Comparison of ENCODE assay signal across 16 cellular contexts in the genomic region with DNA sequence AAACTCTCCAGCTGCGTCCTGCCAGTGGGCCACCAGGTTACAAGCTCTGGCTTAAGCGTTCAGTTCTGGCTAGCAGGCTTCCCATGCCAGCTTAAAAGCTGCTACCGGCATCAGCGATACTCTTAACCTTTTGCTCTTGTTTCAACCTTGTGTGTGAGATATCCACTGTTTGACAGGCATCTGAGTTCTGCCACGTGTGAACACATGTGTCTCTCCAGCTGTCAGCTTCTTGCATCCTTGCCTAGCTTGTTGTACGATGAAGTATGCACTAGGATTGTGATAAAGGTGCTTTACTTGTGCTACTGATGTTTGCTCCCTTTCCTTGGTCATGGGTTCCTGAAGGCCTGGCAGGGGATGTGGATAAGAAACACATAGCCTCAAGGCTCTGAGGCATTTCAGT.
DNase-seq lines count a peak whose midpoint lies in the region; ATAC-seq, FAIRE-seq and TF ChIP-seq lines count a peak whose summit lies in the region.
"Had no signal": no experiment of that assay in that cellular context is flagged by ENCODE, and none has a peak within 500 bp of the region (broad histone marks: within the 10 kb centered on the region; RNA-seq: fewer than 3 reads in every experiment).

No MANE protein-coding gene starts in this region.

- H3K27ac ChIP-seq in HepG2 (ENCODE audit: extremely low read length, insufficient read depth, low read length), result no peak overlapping the region
- H3K27ac ChIP-seq in right lobe of liver, result no peak overlapping the region
- H3K27ac ChIP-seq in PC-3 (ENCODE audit: low read length), result no peak overlapping the region
- H3K27ac ChIP-seq in neural cell (ENCODE audit: low read length), result no peak overlapping the region
- peak overlapping the region in 2 of 5 donors; percentile 13 to 47 for H3K27ac ChIP-seq in adrenal gland

- H3K9me3 ChIP-seq in HepG2 (ENCODE audit: low read length) (no peaks in the 10 kb centered on the region), right lobe of liver (no peaks in the 10 kb centered on the region), PC-3 (ENCODE audit: low read length) (no peaks in the 10 kb centered on the region), neural cell (ENCODE audit: low read length) (no peaks in the 10 kb centered on the region), adrenal gland (replicated peaks in 1 of 3) (no peaks in the 10 kb centered on the region)

- FAIRE-seq in HepG2 (lab: Jason Lieb, UNC), result no peak
- FAIRE-seq: D721Med, GM19239 had no signal

- WGBS in HepG2 (ENCODE audit: low lambda C conversion rate), result 36% methylated on average over 4 of the region's 6 CpGs
- 63% methylated on average over 6 of the region's 6 CpGs for WGBS in right lobe of liver (ENCODE audit: insufficient coverage, low coverage, low lambda C conversion rate, missing lambda C conversion rate)
- 49 to 81% (median 75%) methylated on average over 6 of the region's 6 CpGs for WGBS in adrenal gland, 4 donors

- H3F3A ChIP-seq in PC-3 (ENCODE audit: low read length, unreplicated experiment) (no peaks in the 10 kb centered on the region), neural cell (ENCODE audit: insufficient read depth, low read length, poor library complexity, severe bottlenecking) (no peaks in the 10 kb centered on the region)

- DNase-seq in HepG2 (ENCODE audit: low spot score) (no peak), right lobe of liver (no peak), PC-3 (no peak), adrenal gland (no peak), iPS-NIHi7 (ENCODE audit: extremely low spot score) (no peak), NCI-H146 treated with DMSO at 0.1 percent for 48 hours (lab: John Stamatoyannopoulos, UW; ENCODE audit: unreplicated experiment) (no peak)
- DNase-seq in stimulated activated CD4-positive, alpha-beta T cell treated with anti-CD3 and anti-CD28 coated beads, Interleukin-15, amount 100 ng/mL, for 24 hours, result no peak
- DNase-seq: C1 segment of cervical spinal cord; CD4-positive, alpha-beta memory T cell; DMS53; GF-D8; HCEC 1CT; HFFc6 had no signal

- CTCF ChIA-PET in HepG2 (lab: Yijun Ruan, JAX; ENCODE audit: low intra/inter-chr PET ratio, low total read pairs), result no interaction called here
- CTCF ChIA-PET in PC-3 (lab: Charles Lee), result no interaction called here

- no peak overlapping the region for H3K4me3 ChIP-seq in HepG2 (replicated peaks in 1 of 3; ENCODE audit: insufficient read depth in 1 of 3, low read depth in 2 of 3, low read length in 3 of 3)
- no peak overlapping the region for H3K4me3 ChIP-seq in right lobe of liver
- H3K4me3 ChIP-seq in PC-3 (ENCODE audit: low read length), result no peak overlapping the region
- no peak overlapping the region for H3K4me3 ChIP-seq in neural cell (ENCODE audit: low read length)
- no peak overlapping the region for H3K4me3 ChIP-seq in adrenal gland

- TF ChIP-seq CTCF in HepG2 (CRISPR knock-in tag; IDR thresholded peaks at IDR 0.05) (no peak), right lobe of liver (IDR thresholded peaks at IDR 0.05) (no peak), PC-3 (conservative IDR thresholded peaks at IDR 0.05; ENCODE audit: low read depth, low read length) (no peak), neural cell (IDR thresholded peaks at IDR 0.05; ENCODE audit: poor library complexity, severe bottlenecking) (no peak), adrenal gland (IDR thresholded peaks at IDR 0.05) (no peak)

- BruUV-seq in HepG2 (replicated peaks; lab: Mats Ljungman, UMichigan), result no TSS peak
- BruUV-seq in PC-3 (replicated peaks; lab: Mats Ljungman, UMichigan), result no TSS peak

- POLR2A ChIA-PET in HepG2 (lab: Yijun Ruan, JAX) (no interaction called here), PC-3 (lab: Charles Lee; ENCODE audit: unreplicated experiment) (no interaction called here)

- H3K9ac ChIP-seq in HepG2 (ENCODE audit: insufficient read depth, low read depth, low read length) (no peak overlapping the region), PC-3 (ENCODE audit: low read length) (no peak overlapping the region), neural cell (ENCODE audit: low read length) (no peak overlapping the region)

- H3K4me2 ChIP-seq in HepG2 (ENCODE audit: low read depth, low read length) (no peak overlapping the region), PC-3 (ENCODE audit: low read length) (0 out of 2 replicates have a peak overlapping the region, but pooled peaks have one; percentile 9), neural cell (ENCODE audit: low read length) (no peak overlapping the region)

- TF ChIP-seq EP300 in HepG2 (IDR thresholded peaks at IDR 0.05; ENCODE audit: low read depth in 2 of 2, low read length in 2 of 2) (no peak), HepG2 (CRISPR knock-in tag; IDR thresholded peaks at IDR 0.05; ENCODE audit: borderline replicate concordance) (no peak), neural cell (conservative IDR thresholded peaks at IDR 0.05; ENCODE audit: poor library complexity, severe bottlenecking) (peak; percentile 14)

- H3K36me3 ChIP-seq in HepG2 (replicated peaks in 1 of 2; ENCODE audit: control insufficient read depth in 1 of 2, insufficient read depth in 2 of 2, low read length in 2 of 2) (no peaks in the 10 kb centered on the region), right lobe of liver (no peaks in the 10 kb centered on the region), PC-3 (ENCODE audit: low read depth, low read length) (no peaks in the 10 kb centered on the region), neural cell (ENCODE audit: insufficient read depth, low read length) (no peaks in the 10 kb centered on the region), adrenal gland (replicated peaks in 1 of 2) (no peaks in the 10 kb centered on the region)

- H2AFZ ChIP-seq in HepG2 (ENCODE audit: low read length), result no peak overlapping the region
- H2AFZ ChIP-seq in PC-3 (ENCODE audit: low read length), result no peak overlapping the region
- H2AFZ ChIP-seq in neural cell (ENCODE audit: low read depth, low read length), result no peak overlapping the region

- ATAC-seq in HepG2, result no peak
- ATAC-seq in right lobe of liver, result no peak
- no peak for ATAC-seq in PC-3

- no peaks in the 10 kb centered on the region for H3K79me2 ChIP-seq in HepG2 (ENCODE audit: insufficient read depth, low read length)
- no peaks in the 10 kb centered on the region for H3K79me2 ChIP-seq in PC-3 (ENCODE audit: low read length)
- no peaks in the 10 kb centered on the region for H3K79me2 ChIP-seq in neural cell (replicated peaks; ENCODE audit: insufficient read depth, low read length)

- H3K9me2 ChIP-seq in PC-3 (replicated peaks; ENCODE audit: low read length) (no peaks in the 10 kb centered on the region), neural cell (ENCODE audit: insufficient read depth, low read length) (no peaks in the 10 kb centered on the region)

- H4K20me1 ChIP-seq in HepG2 (ENCODE audit: insufficient read depth, low read length) (no peaks in the 10 kb centered on the region), PC-3 (ENCODE audit: low read length) (no peaks in the 10 kb centered on the region), neural cell (ENCODE audit: insufficient read depth) (no peaks in the 10 kb centered on the region)

- TF ChIP-seq RAD21 in HepG2 (CRISPR knock-in tag; IDR thresholded peaks at IDR 0.05), result no peak
- TF ChIP-seq RAD21 in neural cell (conservative IDR thresholded peaks at IDR 0.05), result no peak

- H3K4me1 ChIP-seq in HepG2 (ENCODE audit: insufficient read depth, low read length), result no peaks in the 10 kb centered on the region
- H3K4me1 ChIP-seq in right lobe of liver, result no peaks in the 10 kb centered on the region
- H3K4me1 ChIP-seq in PC-3 (ENCODE audit: insufficient read depth, low read length), result peaks cover 16% of the 10 kb centered on the region
- no peaks in the 10 kb centered on the region for H3K4me1 ChIP-seq in adrenal gland (replicated peaks in 1 of 2)

- in situ Hi-C loops in HepG2 (cut with HindIII; ENCODE audit: extremely low pct_ligation_motif_present, low pct_unique_long_range_greater_than_20kb), result no loop called here

- TF ChIP-seq POLR2A in HepG2 (IDR thresholded peaks at IDR 0.05; ENCODE audit: insufficient read depth in 1 of 2, low read depth in 2 of 2, low read length in 2 of 2) (no peak), right lobe of liver (IDR thresholded peaks at IDR 0.05) (no peak), adrenal gland (IDR thresholded peaks at IDR 0.05) (no peak)

- intact Hi-C loops in HepG2 (cut with micrococcal nuclease; ENCODE audit: unreplicated experiment), result no loop called here
- intact Hi-C loops in right lobe of liver (cut with DNase I), result no loop called here
- intact Hi-C loops in PC-3 (cut with micrococcal nuclease), result no loop called here
- intact Hi-C loops in adrenal gland (cut with DNase I), result no loop called here

- H3K27me3 ChIP-seq in HepG2 (ENCODE audit: control insufficient read depth in 1 of 2, insufficient read depth in 2 of 2, low read length in 2 of 2) (peaks cover 0 to 10% of the 10 kb centered on the region in 2 experiments; a peak in 2 of 5 replicates), right lobe of liver (no peaks in the 10 kb centered on the region), PC-3 (ENCODE audit: low read length) (peaks cover 31% of the 10 kb centered on the region), neural cell (ENCODE audit: insufficient read depth, low read depth, low read length) (no peaks in the 10 kb centered on the region), adrenal gland (no peaks in the 10 kb centered on the region)

TF ChIP-seq in HepG2, 621 proteins besides CTCF, POLR2A, EP300 and RAD21 (continues in another document):
- no peak for TF ChIP-seq TAF15 (IDR thresholded peaks at IDR 0.05; ENCODE audit: low read depth, low read length, poor library complexity, severe bottlenecking)

TF ChIP-seq in neural cell, 6 proteins besides CTCF, POLR2A, EP300 and RAD21 (continues in another document):
- TF ChIP-seq MXI1 (conservative IDR thresholded peaks at IDR 0.05; ENCODE audit: poor library complexity, severe bottlenecking) (peak; percentile 38), EZH2 (IDR thresholded peaks at IDR 0.05; ENCODE audit: borderline replicate concordance, insufficient read depth, low read length, poor library complexity, severe bottlenecking) (no peak), POLR2AphosphoS5 (IDR thresholded peaks at IDR 0.05) (no peak)
